In the genomic region with DNA sequence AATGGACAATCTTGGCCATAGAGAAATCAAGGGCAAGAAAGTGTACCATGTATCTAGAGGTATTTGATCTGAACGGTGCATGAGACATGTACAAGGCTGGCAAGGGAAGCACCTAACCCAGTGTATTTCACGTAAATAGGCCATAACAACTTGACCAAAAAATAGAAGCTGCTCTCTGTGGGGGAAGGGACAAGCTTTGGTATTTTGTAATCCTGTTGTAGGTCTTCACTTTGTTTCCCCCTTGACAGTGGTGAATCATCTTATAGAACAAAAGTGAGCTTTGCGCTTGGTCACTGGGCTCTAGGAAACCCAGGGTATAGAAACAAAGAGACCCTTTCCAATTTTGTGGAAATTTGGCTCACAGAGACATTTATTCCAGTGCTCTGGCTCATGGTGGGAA, we compare ENCODE assay signal across 19 cellular contexts.
"Had no signal": no experiment of that assay in that cellular context is flagged by ENCODE, and none has a peak within 500 bp of the region (broad histone marks: within the 10 kb centered on the region; RNA-seq: fewer than 3 reads in every experiment).

No MANE protein-coding gene starts in this region.

- H3K27ac ChIP-seq: coronary artery, pancreas had no signal

- H3K9me3 Mint-ChIP-seq: stimulated activated naive B cell treated with anti-CD40 and anti-IgM and Interleukin-4, amounts not matched to agents 10 μg/mL and 1 μg/mL and 100 μg/mL, for 72 hours had no signal

- H3K27me3 ChIP-seq: heart right ventricle, pancreas, tibial nerve had no signal

- H3K27ac Mint-ChIP-seq: activated naive CD8-positive, alpha-beta T cell; stimulated activated naive B cell treated with anti-CD40 and anti-IgM and Interleukin-4, amounts not matched to agents 10 μg/mL and 1 μg/mL and 100 μg/mL, for 72 hours had no signal

- DNase-seq: activated CD4-positive, alpha-beta T cell treated with anti-CD3 and anti-CD28 coated beads, Interleukin-2, amount 50 U/mL, for 1 hour; activated CD4-positive, CD25-positive, alpha-beta regulatory T cell; activated CD8-positive, alpha-beta memory T cell treated with anti-CD3 and anti-CD28 coated beads for 24 hours; activated gamma-delta T cell treated with Interleukin-2 at 50 U/mL for 16 hours; amniotic stem cell; central memory CD4-positive, alpha-beta T cell; effector CD8-positive, alpha-beta T cell; left colon; retina; stimulated activated CD4-positive, alpha-beta T cell treated with anti-CD3 and anti-CD28 coated beads, Interleukin-15, amount 100 ng/mL, for 24 hours; stimulated activated CD4-positive, alpha-beta T cell treated with anti-CD3 and anti-CD28 coated beads, Interleukin-4, amount 100 ng/mL, for 1 hour; stimulated activated naive B cell treated with anti-CD40 and anti-IgM and Interleukin-4, amounts not matched to agents 10 μg/mL and 1 μg/mL and 100 μg/mL, for 72 hours had no signal

- H3K36me3 ChIP-seq: pancreas had no signal

- H3K4me3 Mint-ChIP-seq: activated naive CD8-positive, alpha-beta T cell; neural crest cell; stimulated activated naive B cell treated with anti-CD40 and anti-IgM and Interleukin-4, amounts not matched to agents 10 μg/mL and 1 μg/mL and 100 μg/mL, for 72 hours had no signal

- H3K9me3 ChIP-seq: heart right ventricle, pancreas, tibial nerve had no signal

- H3K4me3 ChIP-seq: coronary artery, heart right ventricle, pancreas, skin epidermis, tibial nerve had no signal

- ATAC-seq: left colon; stimulated activated naive B cell treated with anti-CD40 and anti-IgM and Interleukin-4, amounts not matched to agents 10 μg/mL and 1 μg/mL and 100 μg/mL, for 72 hours had no signal

- H3K4me1 Mint-ChIP-seq: stimulated activated naive B cell treated with anti-CD40 and anti-IgM and Interleukin-4, amounts not matched to agents 10 μg/mL and 1 μg/mL and 100 μg/mL, for 72 hours had no signal

- H3K27me3 Mint-ChIP-seq: activated naive CD8-positive, alpha-beta T cell; stimulated activated naive B cell treated with anti-CD40 and anti-IgM and Interleukin-4, amounts not matched to agents 10 μg/mL and 1 μg/mL and 100 μg/mL, for 72 hours had no signal
